Comparison of ENCODE assay signal across 11 cellular contexts in the genomic region with DNA sequence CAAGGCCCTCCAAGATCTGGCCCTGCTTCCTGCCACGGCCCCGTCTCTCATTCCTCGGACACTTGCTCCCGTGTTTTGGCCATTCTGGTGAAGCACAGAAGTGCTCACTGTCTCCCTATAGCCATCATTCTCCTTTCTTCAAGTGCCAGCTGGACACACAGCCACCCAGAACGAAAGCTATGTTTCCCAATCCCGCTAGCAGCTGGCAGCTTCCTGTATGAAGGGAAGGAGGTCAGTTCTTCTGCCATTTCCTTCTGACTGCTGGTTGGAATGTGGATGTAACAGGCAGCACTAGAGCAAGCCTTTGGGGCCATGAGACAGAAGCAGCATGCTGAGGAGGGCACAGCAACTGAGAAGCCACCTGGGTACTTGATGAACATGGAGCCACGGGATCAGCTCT.
DNase-seq lines count a peak whose midpoint lies in the region; ATAC-seq and TF ChIP-seq lines count a peak whose summit lies in the region.
"Had no signal": no experiment of that assay in that cellular context is flagged by ENCODE, and none has a peak within 500 bp of the region (broad histone marks: within the 10 kb centered on the region; RNA-seq: fewer than 3 reads in every experiment).

No MANE protein-coding gene starts in this region.

- H3K9me3 Mint-ChIP-seq in activated naive CD8-positive, alpha-beta T cell treated with anti-CD3 and anti-CD28 coated beads, Interleukin-2, amount 10 ng/mL, durations not matched to agents 7 days and 5 days, result no peaks in the 10 kb centered on the region
- H3K9me3 Mint-ChIP-seq in naive thymus-derived CD8-positive, alpha-beta T cell, result peaks cover 0 to 18% (median 0%) of the 10 kb centered on the region in 9 donors
- H3K9me3 Mint-ChIP-seq: IgD-negative memory B cell had no signal

- intact Hi-C loops in Right ventricle myocardium inferior (cut with DNase I) (no loop called here), cardiac septum (cut with DNase I) (no loop called here), uterus (cut with DNase I; ENCODE audit: low total_unique reads) (no loop called here), body of pancreas (cut with DNase I) (no loop called here), head of caudate nucleus (cut with DNase I) (no loop called here)

- 83 to 84% methylated on average over 7 of the region's 7 CpGs for WGBS in body of pancreas, 2 donors

- peak overlapping the region; percentile 82 for H3K4me3 Mint-ChIP-seq in activated naive CD8-positive, alpha-beta T cell treated with anti-CD3 and anti-CD28 coated beads, Interleukin-2, amount 10 ng/mL, durations not matched to agents 7 days and 5 days
- H3K4me3 Mint-ChIP-seq in naive thymus-derived CD8-positive, alpha-beta T cell, result peak overlapping the region in 8 of 10 donors; percentile 6 to 90 (median 80)

- H3K36me3 ChIP-seq in uterus (no peaks in the 10 kb centered on the region), body of pancreas (replicated peaks in 1 of 2; ENCODE audit: insufficient read depth in 1 of 2, low read depth in 2 of 2) (no peaks in the 10 kb centered on the region)

- POLR2A ChIA-PET in activated naive CD8-positive, alpha-beta T cell treated with anti-CD3 and anti-CD28 coated beads, Interleukin-2, amount 10 ng/mL, durations not matched to agents 7 days and 5 days (lab: Charles Lee), result interaction anchor here (0.6 to 1.4 kb wide), 2 partner anchors 50 to 302 kb away, joined by 3 read pairs; partner anchors contain the start of gene CDC7
- POLR2A ChIA-PET in naive thymus-derived CD8-positive, alpha-beta T cell (lab: Charles Lee), result interaction anchor here (1.0 to 1.8 kb wide), 4 partner anchors 9 to 254 kb away, joined by 3 to 6 read pairs (median 4); no protein-coding TSS in a partner anchor

- H3K27ac Mint-ChIP-seq in activated naive CD8-positive, alpha-beta T cell treated with anti-CD3 and anti-CD28 coated beads, Interleukin-2, amount 10 ng/mL, durations not matched to agents 7 days and 5 days, result peak overlapping the region; percentile 86
- H3K27ac Mint-ChIP-seq in naive thymus-derived CD8-positive, alpha-beta T cell, result peak overlapping the region; percentile 91 to 100 (median 100)

- peaks cover 6% of the 10 kb centered on the region for H3K36me3 Mint-ChIP-seq in activated naive CD8-positive, alpha-beta T cell treated with anti-CD3 and anti-CD28 coated beads, Interleukin-2, amount 10 ng/mL, durations not matched to agents 7 days and 5 days
- H3K36me3 Mint-ChIP-seq in naive thymus-derived CD8-positive, alpha-beta T cell, result no peaks in the 10 kb centered on the region
- H3K36me3 Mint-ChIP-seq: IgD-negative memory B cell had no signal

- H3K27me3 ChIP-seq in uterus, result no peaks in the 10 kb centered on the region
- no peaks in the 10 kb centered on the region for H3K27me3 ChIP-seq in body of pancreas

- DNase-seq in Right ventricle myocardium inferior (ENCODE audit: missing footprints) (no peak), cardiac septum (ENCODE audit: low spot score) (no peak), uterus (no peak), body of pancreas (no peak), head of caudate nucleus (no peak), NCI-H526 treated with DMSO at 0.1 percent for 48 hours (lab: John Stamatoyannopoulos, UW) (no peak)
- no peak for DNase-seq in activated naive CD8-positive, alpha-beta T cell treated with anti-CD3 and anti-CD28 coated beads, Interleukin-2, amount 10 ng/mL, durations not matched to agents 7 days and 5 days
- DNase-seq in naive thymus-derived CD8-positive, alpha-beta T cell, result peak in 1 of 10 donors; percentile 12
- DNase-seq: cortex of kidney, NCI-H2107 had no signal

- H3K4me3 ChIP-seq in uterus (no peak overlapping the region), body of pancreas (no peak overlapping the region)

- H3K9me3 ChIP-seq in uterus (no peaks in the 10 kb centered on the region), body of pancreas (no peaks in the 10 kb centered on the region)

- peak; percentile 10 for ATAC-seq in Right ventricle myocardium inferior
- ATAC-seq in activated naive CD8-positive, alpha-beta T cell treated with anti-CD3 and anti-CD28 coated beads, Interleukin-2, amount 10 ng/mL, durations not matched to agents 7 days and 5 days (ENCODE audit: low read depth), result no peak
- ATAC-seq in naive thymus-derived CD8-positive, alpha-beta T cell, result no peak
- ATAC-seq in body of pancreas, result no peak

- H3K4me1 ChIP-seq in uterus, result peaks cover 13 to 19% of the 10 kb centered on the region in 2 donors
- peaks cover 66% of the 10 kb centered on the region for H3K4me1 ChIP-seq in body of pancreas

- no peak for TF ChIP-seq POLR2A in uterus (IDR thresholded peaks at IDR 0.05)
- TF ChIP-seq POLR2A in body of pancreas (IDR thresholded peaks at IDR 0.05), result no peak

- H3K27ac ChIP-seq in uterus, result peak overlapping the region; percentile 63 to 69
- peak overlapping the region in 1 of 4 donors; percentile 85 for H3K27ac ChIP-seq in body of pancreas

- peaks cover 34% of the 10 kb centered on the region for H3K27me3 Mint-ChIP-seq in activated naive CD8-positive, alpha-beta T cell treated with anti-CD3 and anti-CD28 coated beads, Interleukin-2, amount 10 ng/mL, durations not matched to agents 7 days and 5 days
- no peaks in the 10 kb centered on the region for H3K27me3 Mint-ChIP-seq in naive thymus-derived CD8-positive, alpha-beta T cell
- H3K27me3 Mint-ChIP-seq: IgD-negative memory B cell had no signal

- peaks cover 38% of the 10 kb centered on the region for H3K4me1 Mint-ChIP-seq in activated naive CD8-positive, alpha-beta T cell treated with anti-CD3 and anti-CD28 coated beads, Interleukin-2, amount 10 ng/mL, durations not matched to agents 7 days and 5 days
- H3K4me1 Mint-ChIP-seq in naive thymus-derived CD8-positive, alpha-beta T cell, result peaks cover 36 to 78% (median 57%) of the 10 kb centered on the region in 4 donors

- TF ChIP-seq CTCF in uterus (IDR thresholded peaks at IDR 0.05), result no peak
- TF ChIP-seq CTCF in body of pancreas (IDR thresholded peaks at IDR 0.05), result no peak
